Comparison of ENCODE assay signal across 9 cellular contexts in genomic region chr7:2638224-2638991, GRCh38. TPM values are rescaled to one million over a fixed set of nuclear protein-coding genes. Genes with fewer than 3 reads are reported as not detected.
A peak's percentile ranks its signal among the peaks of the same experiment; 100 is the strongest.
DNase-seq lines count a peak whose midpoint lies in the region; ATAC-seq and TF ChIP-seq lines count a peak whose summit lies in the region.
"Had no signal": no experiment of that assay in that cellular context is flagged by ENCODE, and none has a peak within 500 bp of the region (broad histone marks: within the 10 kb centered on the region; RNA-seq: fewer than 3 reads in every experiment).

No MANE protein-coding gene starts in this region.

- H3K9me3 ChIP-seq in transverse colon = no peaks in the 10 kb centered on the region

- no peak for TF ChIP-seq RAD21 in Ishikawa (IDR thresholded peaks at IDR 0.05; ENCODE audit: low read depth)

- DNase-seq in dorsolateral prefrontal cortex = peak in 3 of 10 donors; percentile 59 to 78 (median 61)
- DNase-seq in memory B cell (ENCODE audit: low spot score in 2 of 2) = no peak
- no peak for DNase-seq in transverse colon
- no peak for DNase-seq in ureter (ENCODE audit: low spot score)
- DNase-seq in activated CD4-positive, alpha-beta T cell treated with anti-CD3 and anti-CD28 coated beads, Interleukin-2, amount 50 U/mL, for 48 hours = no peak

- H3K27me3 ChIP-seq in dorsolateral prefrontal cortex = no peaks in the 10 kb centered on the region
- H3K27me3 ChIP-seq in transverse colon = no peaks in the 10 kb centered on the region

- peaks cover 30 to 63% (median 44%) of the 10 kb centered on the region in 4 donors for H3K4me1 ChIP-seq in transverse colon

- no peaks in the 10 kb centered on the region for H3K36me3 ChIP-seq in transverse colon

- H3K36me3 Mint-ChIP-seq in memory B cell = no peaks in the 10 kb centered on the region

- H3K27ac Mint-ChIP-seq in memory B cell = peak overlapping the region; percentile 77

- H3K9me3 Mint-ChIP-seq in memory B cell = no peaks in the 10 kb centered on the region

- no peak overlapping the region for H3K4me3 Mint-ChIP-seq in memory B cell

- peak overlapping the region in 58 of 59 donors; percentile 2 to 95 (median 78) for H3K27ac ChIP-seq in dorsolateral prefrontal cortex
- peak overlapping the region; percentile 2 to 72 (median 64) for H3K27ac ChIP-seq in transverse colon
- H3K27ac ChIP-seq: SK-N-MC had no signal

- WGBS in transverse colon (ENCODE audit: low coverage in 1 of 2), 2 donors = 70% methylated on average over 32 of the region's 34 CpGs; no CpG with 5 or more reads in 1 of the 2 donors

- ATAC-seq in memory B cell (ENCODE audit: low read depth) (no peak), HG02870 (IDR thresholded peaks at IDR 0.05; ENCODE audit: unreplicated experiment) (no peak), HG02588 (IDR thresholded peaks at IDR 0.05; ENCODE audit: unreplicated experiment) (no peak)

- no peak for TF ChIP-seq POLR2A in transverse colon (IDR thresholded peaks at IDR 0.05)

- intact Hi-C loops in dorsolateral prefrontal cortex (cut with DNase I) (no loop called here), transverse colon (cut with DNase I; ENCODE audit: low total_unique reads) (no loop called here)

- H3K4me3 ChIP-seq in dorsolateral prefrontal cortex (peak overlapping the region in 35 of 59 donors; percentile 1 to 44 (median 23)), transverse colon (no peak overlapping the region)
- H3K4me3 ChIP-seq: SK-N-MC had no signal

- in situ Hi-C loops in transverse colon (cut with MboI; ENCODE audit: low pct_ligation_motif_present in 1 of 4, low pct_unique_long_range_greater_than_20kb in 1 of 4, low sequenced_read_pairs in 3 of 4) = no loop called here

- TF ChIP-seq CTCF in dorsolateral prefrontal cortex (IDR thresholded peaks at IDR 0.05 in 54 of 56, conservative IDR thresholded peaks at IDR 0.05 in 2 of 56; ENCODE audit: low read depth in 1 of 56, partially characterized antibody in 56 of 56) (no peak), transverse colon (IDR thresholded peaks at IDR 0.05) (no peak)

- H3K4me1 Mint-ChIP-seq in memory B cell = peaks cover 38% of the 10 kb centered on the region

- TF ChIP-seq EP300 in Ishikawa (IDR thresholded peaks at IDR 0.05; ENCODE audit: borderline replicate concordance) = 0 out of 2 replicates have a peak, but pooled peaks have one; percentile 36
- no peak for TF ChIP-seq EP300 in transverse colon (IDR thresholded peaks at IDR 0.05; ENCODE audit: low read depth)

- H3K27me3 Mint-ChIP-seq in memory B cell = no peaks in the 10 kb centered on the region

TF ChIP-seq in Ishikawa, 13 proteins besides CTCF, POLR2A, EP300 and RAD21:
- TF ChIP-seq TCF12 (IDR thresholded peaks at IDR 0.05; ENCODE audit: low read depth) = peak; percentile 80
- TF ChIP-seq CEBPB (IDR thresholded peaks at IDR 0.05) = no peak
- TF ChIP-seq NFIC (IDR thresholded peaks at IDR 0.05) = peak; percentile 80
- no peak for TF ChIP-seq EGR1 (IDR thresholded peaks at IDR 0.05)
- TF ChIP-seq MAX (IDR thresholded peaks at IDR 0.05) = peak; percentile 89
- peak; percentile 87; the same call in 1 of the 2 replicates for TF ChIP-seq ZBTB7A (IDR thresholded peaks at IDR 0.05; ENCODE audit: low read depth)
- TF ChIP-seq FOXM1 (IDR thresholded peaks at IDR 0.05; ENCODE audit: borderline replicate concordance, low read depth) = no peak
- TF ChIP-seq TEAD4 (IDR thresholded peaks at IDR 0.05) = peak; percentile 69
- peak; percentile 56 for TF ChIP-seq USF1 (IDR thresholded peaks at IDR 0.05)

RNA-seq across cellular contexts. Expression of gene TTYH3, which starts 6.6 kb away (rescaled TPM):
- total RNA-seq in dorsolateral prefrontal cortex (100 to 1,000 TPM in 10 of 120 experiments, 10 to 100 TPM in 110; 43.5 to 134 (median 75.1) TPM), transverse colon (10 to 100 TPM; 11.2 to 43.6 (median 23.0) TPM), ureter (32.3 TPM)

RNA-seq across cellular contexts. Expression of gene AMZ1, which starts 49.6 kb away (rescaled TPM):
- total RNA-seq in dorsolateral prefrontal cortex (10 to 100 TPM in 74 of 120 experiments, 1 to 10 TPM in 46; 6.1 to 23.5 (median 11.7) TPM), transverse colon (under 1 TPM in 1 of 4 donors, not detected in 3; 0.64 TPM), ureter (0.23 TPM)

Comparison
In these comparisons a context has a peak if more than half of its experiments do, and no peak if none do; other contexts are left out.
1. H3K4me3 ChIP-seq: peak in dorsolateral prefrontal cortex (35 of 59); none in transverse colon (0 of 4).